9 cellular contexts compared by ENCODE assay signal in the genomic region with DNA sequence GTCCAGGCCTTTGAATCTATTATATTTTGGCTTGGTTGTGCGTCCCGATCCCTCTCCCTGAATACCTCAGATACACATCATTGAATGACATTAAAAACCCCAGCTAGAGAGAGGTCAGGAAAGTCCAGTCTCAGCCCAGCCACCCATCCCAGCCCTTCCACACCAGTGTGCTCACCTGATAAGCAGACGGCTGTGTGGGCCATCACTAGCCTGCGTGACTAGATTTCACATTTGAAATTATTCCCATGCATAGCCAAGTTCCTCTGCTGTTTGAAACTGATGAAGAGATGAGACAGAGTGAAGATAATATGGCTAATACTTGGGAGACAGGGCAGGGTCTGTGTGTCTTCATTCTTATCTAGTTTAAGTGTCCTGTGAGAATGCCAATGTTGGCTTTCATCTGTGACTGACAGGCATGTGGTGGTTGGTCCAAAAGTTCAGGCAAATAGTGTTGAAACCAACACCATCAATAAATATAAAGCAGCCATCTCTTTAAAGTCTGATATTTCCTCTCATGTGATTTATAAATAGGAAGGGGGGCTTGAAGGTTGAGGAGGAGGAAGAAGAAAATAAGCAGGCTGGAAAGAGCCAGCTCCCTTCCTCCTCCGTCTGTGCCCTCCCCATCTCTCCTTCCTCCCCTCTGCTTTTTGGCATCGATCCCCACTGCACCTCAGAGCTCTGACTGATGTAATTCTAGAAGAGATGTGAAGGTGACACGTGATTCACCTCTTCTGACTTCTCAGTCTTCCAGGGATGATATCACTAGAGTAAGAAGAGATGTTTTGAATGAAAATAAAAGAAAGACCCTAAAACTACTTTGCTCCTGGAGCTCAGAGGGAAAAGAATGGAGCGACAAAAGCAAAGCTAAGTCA. TPM values are rescaled to one million over a fixed set of nuclear protein-coding genes. Genes with fewer than 3 reads are reported as not detected.
DNase-seq lines count a peak whose midpoint lies in the region; ATAC-seq and TF ChIP-seq lines count a peak whose summit lies in the region.
"Had no signal": no experiment of that assay in that cellular context is flagged by ENCODE, and none has a peak within 500 bp of the region (broad histone marks: within the 10 kb centered on the region; RNA-seq: fewer than 3 reads in every experiment).

No MANE protein-coding gene starts in this region.

- 69 to 84% methylated on average over 2 to 8 of the region's 8 CpGs for WGBS in transverse colon (ENCODE audit: low coverage in 1 of 2), 2 donors
- WGBS in esophagus squamous epithelium, 2 donors: 66 to 71% methylated on average over 8 of the region's 8 CpGs

- H3K79me2 ChIP-seq in Karpas-422 (ENCODE audit: low read length): peaks cover 23% of the 10 kb centered on the region

- H3K27ac Mint-ChIP-seq in activated B cell treated with CpG ODN at 0.5 μM for 24 hours: peak overlapping the region; percentile 97
- peak overlapping the region; percentile 51 to 66 (median 61) for H3K27ac Mint-ChIP-seq in nephron

- no peaks in the 10 kb centered on the region for H3K9me3 Mint-ChIP-seq in activated B cell treated with CpG ODN at 0.5 μM for 24 hours
- no peaks in the 10 kb centered on the region for H3K9me3 Mint-ChIP-seq in nephron

- H3K27me3 Mint-ChIP-seq in activated B cell treated with CpG ODN at 0.5 μM for 24 hours: no peaks in the 10 kb centered on the region
- peaks cover 12% of the 10 kb centered on the region for H3K27me3 Mint-ChIP-seq in nephron (ENCODE audit: low read depth)

- peak overlapping the region; percentile 73 for H3K4me3 Mint-ChIP-seq in activated B cell treated with CpG ODN at 0.5 μM for 24 hours
- H3K4me3 Mint-ChIP-seq in nephron: peak overlapping the region; percentile 1 to 46 (median 7)

- in situ Hi-C loops in transverse colon (cut with MboI; ENCODE audit: low pct_ligation_motif_present in 1 of 4, low pct_unique_long_range_greater_than_20kb in 1 of 4, low sequenced_read_pairs in 3 of 4): loop anchor here (25.0 kb wide), 3 partner anchors 272 to 847 kb away; a partner anchor contains a TSS

- H3K27me3 ChIP-seq in Karpas-422 (ENCODE audit: low read length): no peaks in the 10 kb centered on the region
- no peaks in the 10 kb centered on the region for H3K27me3 ChIP-seq in transverse colon
- peaks cover 0 to 9% (median 0%) of the 10 kb centered on the region in 4 donors for H3K27me3 ChIP-seq in esophagus squamous epithelium

- intact Hi-C loops in activated B cell treated with CpG ODN at 0.5 μM for 24 hours (cut with micrococcal nuclease): loop anchor here (1.0 kb wide), 1 partner anchor 47 kb away; no protein-coding TSS in a partner anchor
- intact Hi-C loops in transverse colon (cut with DNase I; ENCODE audit: low total_unique reads): no loop called here
- intact Hi-C loops in esophagus squamous epithelium (cut with DNase I): no loop called here

- H3K36me3 Mint-ChIP-seq in activated B cell treated with CpG ODN at 0.5 μM for 24 hours (ENCODE audit: low read depth) (peaks cover 17% of the 10 kb centered on the region), nephron (ENCODE audit: low read depth) (no peaks in the 10 kb centered on the region)

- peak; percentile 67 for DNase-seq in DMS 273 treated with DMSO at 0.1 percent for 48 hours (lab: John Stamatoyannopoulos, UW)
- DNase-seq in Karpas-422: peak; percentile 89
- no peak for DNase-seq in activated B cell treated with CpG ODN at 0.5 μM for 24 hours
- no peak for DNase-seq in hypothalamus (lab: John Stamatoyannopoulos, UW)
- no peak for DNase-seq in transverse colon
- DNase-seq in esophagus squamous epithelium (lab: John Stamatoyannopoulos, UW): no peak

- no peak for TF ChIP-seq EP300 in transverse colon (IDR thresholded peaks at IDR 0.05; ENCODE audit: low read depth)

- TF ChIP-seq POLR2A in transverse colon (IDR thresholded peaks at IDR 0.05) (no peak), esophagus squamous epithelium (IDR thresholded peaks at IDR 0.05) (no peak)

- H4K20me1 ChIP-seq in Karpas-422 (ENCODE audit: insufficient read depth, low read depth, low read length): peaks cover 15% of the 10 kb centered on the region

- H3K36me3 ChIP-seq in Karpas-422 (ENCODE audit: insufficient read depth, low read length) (no peaks in the 10 kb centered on the region), transverse colon (no peaks in the 10 kb centered on the region), esophagus squamous epithelium (peaks cover 0 to 10% (median 0%) of the 10 kb centered on the region in 3 donors)

- peak overlapping the region; percentile 53 for H3K9ac ChIP-seq in Karpas-422 (ENCODE audit: low read length)

- H3K4me1 ChIP-seq in Karpas-422 (ENCODE audit: low read length): peaks cover 68% of the 10 kb centered on the region
- peaks cover 0 to 34% (median 23%) of the 10 kb centered on the region in 4 donors for H3K4me1 ChIP-seq in transverse colon
- peaks cover 18 to 49% (median 21%) of the 10 kb centered on the region in 3 donors for H3K4me1 ChIP-seq in esophagus squamous epithelium

- TF ChIP-seq CTCF in activated B cell treated with CpG ODN at 0.5 μM for 24 hours (IDR thresholded peaks at IDR 0.05) (no peak), nephron (IDR thresholded peaks at IDR 0.05; ENCODE audit: unreplicated experiment in 3 of 3) (no peak), transverse colon (IDR thresholded peaks at IDR 0.05) (no peak), esophagus squamous epithelium (IDR thresholded peaks at IDR 0.05) (no peak)

- peak overlapping the region; percentile 60 for H3K4me2 ChIP-seq in Karpas-422 (ENCODE audit: low read depth, low read length, poor library complexity, severe bottlenecking)

- ATAC-seq in activated B cell treated with CpG ODN at 0.5 μM for 24 hours (ENCODE audit: low read depth): no peak
- no peak for ATAC-seq in GM18867 (IDR thresholded peaks at IDR 0.05; ENCODE audit: unreplicated experiment)

- H3K4me3 ChIP-seq in Karpas-422 (ENCODE audit: low read length) (peak overlapping the region; percentile 40), transverse colon (no peak overlapping the region), esophagus squamous epithelium (no peak overlapping the region)
- H3K4me3 ChIP-seq: skin epidermis had no signal

- CTCF ChIA-PET in activated B cell treated with CpG ODN at 0.5 μM for 24 hours (lab: Charles Lee): interaction anchor here (0.8 to 3.1 kb wide), 4 partner anchors 8 to 580 kb away, joined by 3 to 13 read pairs (median 4); a partner anchor contains a TSS

- POLR2A ChIA-PET in activated B cell treated with CpG ODN at 0.5 μM for 24 hours (lab: Charles Lee): interaction anchor here (0.6 to 4.0 kb wide), 23 partner anchors 8 to 852 kb away, joined by 3 to 47 read pairs (median 4); a partner anchor contains a TSS

- H3K27ac ChIP-seq in Karpas-422 (ENCODE audit: low read length) (peak overlapping the region; percentile 93), transverse colon (peak overlapping the region in 1 of 4 donors; percentile 13), esophagus squamous epithelium (peak overlapping the region in 2 of 4 donors; percentile 18 to 53)

- no peak overlapping the region for H2AFZ ChIP-seq in Karpas-422 (ENCODE audit: low read length)

- no peaks in the 10 kb centered on the region for H3K9me3 ChIP-seq in Karpas-422 (ENCODE audit: low read length)
- H3K9me3 ChIP-seq in transverse colon: no peaks in the 10 kb centered on the region
- H3K9me3 ChIP-seq in esophagus squamous epithelium: no peaks in the 10 kb centered on the region

- H3K9me2 ChIP-seq in Karpas-422 (replicated peaks; ENCODE audit: insufficient read depth, low read length): no peaks in the 10 kb centered on the region

- peaks cover 79% of the 10 kb centered on the region for H3K4me1 Mint-ChIP-seq in activated B cell treated with CpG ODN at 0.5 μM for 24 hours
- peaks cover 48% of the 10 kb centered on the region for H3K4me1 Mint-ChIP-seq in nephron

RNA-seq across cellular contexts. Expression of a gene that starts 5.1 kb away (rescaled TPM):
- 80.7 and 147 TPM in 2 replicates for total RNA-seq in Karpas-422 (2014; rRNA removed; shearing (Covaris generic); ENCODE audit: low replicate concordance)
- total RNA-seq in activated B cell treated with CpG ODN at 0.5 μM for 24 hours: 25.4 and 27.2 TPM in 2 replicates
- total RNA-seq in transverse colon: 100 to 1,000 TPM in 2 of 4 donors, 10 to 100 TPM in 2; 31.2 to 111 (median 95.9) TPM
- 10 to 100 TPM; 20.2 to 33.6 (median 31.9) TPM for total RNA-seq in esophagus squamous epithelium

RNA-seq across cellular contexts. Expression of a gene that starts 18.7 kb away (rescaled TPM):
- 52.2 and 74.3 TPM in 2 replicates for total RNA-seq in Karpas-422 (2014; rRNA removed; shearing (Covaris generic); ENCODE audit: low replicate concordance)
- total RNA-seq in activated B cell treated with CpG ODN at 0.5 μM for 24 hours: 55.1 and 55.4 TPM in 2 replicates
- total RNA-seq in transverse colon: 10 to 100 TPM; 18.7 to 69.9 (median 52.8) TPM
- total RNA-seq in esophagus squamous epithelium: 10 to 100 TPM; 25.6 to 42.0 (median 30.4) TPM

RNA-seq across cellular contexts. Expression of a gene that starts 57.5 kb away (rescaled TPM):
- total RNA-seq in Karpas-422 (2014; rRNA removed; shearing (Covaris generic); ENCODE audit: low replicate concordance): 10.9 and 36.9 TPM in 2 replicates
- total RNA-seq in activated B cell treated with CpG ODN at 0.5 μM for 24 hours: 3.3 and 3.5 TPM in 2 replicates
- 100 to 1,000 TPM in 1 of 4 donors, 10 to 100 TPM in 3; 52.0 to 101 (median 58.8) TPM for total RNA-seq in transverse colon
- total RNA-seq in esophagus squamous epithelium: 10 to 100 TPM in 1 of 4 donors, 1 to 10 TPM in 3; 4.7 to 11.9 (median 7.6) TPM

Comparison
In these comparisons a context has a peak if more than half of its experiments do, and no peak if none do; other contexts are left out.
1. DNase-seq: peak in DMS 273 treated with DMSO at 0.1 percent for 48 hours (single experiment) and Karpas-422 (single experiment); none in activated B cell treated with CpG ODN at 0.5 μM for 24 hours (single experiment), hypothalamus (0 of 51), transverse colon (single experiment) and esophagus squamous epithelium (single experiment).